In genomic region chr12:26762185-26762584, GRCh38 we compare ENCODE assay signal across 1 cellular context.
TF ChIP-seq lines count a peak whose summit lies in the region.

No MANE protein-coding gene starts in this region.

TF ChIP-seq in GM12878, 131 proteins besides CTCF, POLR2A, EP300 and RAD21 (continued from another document):
- TF ChIP-seq ZBTB4 (CRISPR knock-in tag; IDR thresholded peaks at IDR 0.05) (no peak), CBX5 (IDR thresholded peaks at IDR 0.05; ENCODE audit: low read depth) (peak; percentile 87; the same call in 1 of the 2 replicates), FOXM1 (IDR thresholded peaks at IDR 0.05; ENCODE audit: low read depth, low read length) (no peak), NR2C1 (IDR thresholded peaks at IDR 0.05) (no peak), EED (IDR thresholded peaks at IDR 0.05; ENCODE audit: low read depth) (no peak)
- TF ChIP-seq, protein P1, sequence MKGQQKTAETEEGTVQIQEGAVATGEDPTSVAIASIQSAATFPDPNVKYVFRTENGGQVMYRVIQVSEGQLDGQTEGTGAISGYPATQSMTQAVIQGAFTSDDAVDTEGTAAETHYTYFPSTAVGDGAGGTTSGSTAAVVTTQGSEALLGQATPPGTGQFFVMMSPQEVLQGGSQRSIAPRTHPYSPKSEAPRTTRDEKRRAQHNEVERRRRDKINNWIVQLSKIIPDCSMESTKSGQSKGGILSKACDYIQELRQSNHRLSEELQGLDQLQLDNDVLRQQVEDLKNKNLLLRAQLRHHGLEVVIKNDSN (IDR thresholded peaks at IDR 0.05; ENCODE audit: borderline replicate concordance, extremely low read length, insufficient read depth, low read depth, low read length): no peak
